23 cellular contexts compared by ENCODE assay signal in the genomic region with DNA sequence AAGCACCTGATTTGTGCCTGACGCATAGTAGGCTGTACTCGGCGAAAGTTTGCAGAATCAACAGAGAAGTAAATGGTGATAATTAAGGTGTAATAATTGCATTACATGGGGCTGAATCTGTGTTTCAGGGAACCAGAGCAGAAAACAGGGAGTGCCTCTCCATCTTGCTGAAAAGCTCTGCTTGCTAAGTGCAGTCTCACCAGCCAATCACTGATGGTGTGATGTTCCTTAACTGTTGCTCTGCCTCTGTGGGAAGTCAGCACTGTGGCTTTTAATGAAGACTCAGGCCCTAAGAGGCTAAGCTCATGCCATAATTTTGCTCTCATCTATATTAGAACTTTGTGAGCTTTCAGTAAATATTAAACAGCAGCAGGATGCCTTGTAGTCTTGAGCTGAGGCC. TPM values are rescaled to one million over a fixed set of nuclear protein-coding genes. Genes with fewer than 3 reads are reported as not detected.
DNase-seq lines count a peak whose midpoint lies in the region; ATAC-seq lines count a peak whose summit lies in the region.
"Had no signal": no experiment of that assay in that cellular context is flagged by ENCODE, and none has a peak within 500 bp of the region (broad histone marks: within the 10 kb centered on the region; RNA-seq: fewer than 3 reads in every experiment).

No MANE protein-coding gene starts in this region.

- H3K36me3 Mint-ChIP-seq in activated CD8-positive, alpha-beta memory T cell treated with anti-CD3 and anti-CD28 coated beads, Interleukin-2, amount 10 ng/mL, durations not matched to agents 7 days and 5 days: no peaks in the 10 kb centered on the region
- H3K36me3 Mint-ChIP-seq: CD8-positive, alpha-beta memory T cell had no signal

- ATAC-seq in activated CD8-positive, alpha-beta memory T cell treated with anti-CD3 and anti-CD28 coated beads, Interleukin-2, amount 10 ng/mL, durations not matched to agents 7 days and 5 days: no peak
- no peak for ATAC-seq in GM21528 (IDR thresholded peaks at IDR 0.05; ENCODE audit: low FRiP score, unreplicated experiment)
- ATAC-seq: HCT116 had no signal

- CTCF ChIA-PET in activated CD8-positive, alpha-beta memory T cell treated with anti-CD3 and anti-CD28 coated beads, Interleukin-2, amount 10 ng/mL, durations not matched to agents 7 days and 5 days (lab: Charles Lee): interaction anchor here (1.0 to 2.3 kb wide), 2 partner anchors 22 to 63 kb away, joined by 3 to 7 read pairs; no protein-coding TSS in a partner anchor

- peak overlapping the region; percentile 58 for H3K27ac ChIP-seq in caudate nucleus (ENCODE audit: low read depth, low read length)
- H3K27ac ChIP-seq: C4-2B, GM23248, KMS-11, SJCRH30 had no signal

- peaks cover 83% of the 10 kb centered on the region for H3K27me3 Mint-ChIP-seq in activated CD8-positive, alpha-beta memory T cell treated with anti-CD3 and anti-CD28 coated beads, Interleukin-2, amount 10 ng/mL, durations not matched to agents 7 days and 5 days

- peaks cover 7% of the 10 kb centered on the region for H3K4me1 Mint-ChIP-seq in activated CD8-positive, alpha-beta memory T cell treated with anti-CD3 and anti-CD28 coated beads, Interleukin-2, amount 10 ng/mL, durations not matched to agents 7 days and 5 days
- H3K4me1 Mint-ChIP-seq: CD8-positive, alpha-beta memory T cell had no signal

- no peak overlapping the region for H3K4me3 Mint-ChIP-seq in activated CD8-positive, alpha-beta memory T cell treated with anti-CD3 and anti-CD28 coated beads, Interleukin-2, amount 10 ng/mL, durations not matched to agents 7 days and 5 days
- H3K4me3 Mint-ChIP-seq: CD8-positive, alpha-beta memory T cell had no signal

- peak; percentile 17 for DNase-seq in activated CD8-positive, alpha-beta memory T cell treated with anti-CD3 and anti-CD28 coated beads for 24 hours
- DNase-seq in activated CD8-positive, alpha-beta memory T cell treated with anti-CD3 and anti-CD28 coated beads, Interleukin-2, amount 10 ng/mL, durations not matched to agents 7 days and 5 days: no peak
- DNase-seq in caudate nucleus (lab: John Stamatoyannopoulos, UW) (peak in 8 of 61 donors; percentile 7 to 62 (median 34)), islet precursor cell (peak; percentile 13), NCI-H146 treated with DMSO at 0.1 percent for 48 hours (lab: John Stamatoyannopoulos, UW; ENCODE audit: unreplicated experiment) (no peak), NCI-H2171 (lab: John Stamatoyannopoulos, UW) (no peak)
- DNase-seq: AML-193; CD8-positive, alpha-beta memory T cell; GF-D8; NCI-H1105; NCI-H146; NCI-H2029 treated with DMSO at 0.1 percent for 48 hours; NCI-H446; NCI-H526; SJCRH30 had no signal

- no peak overlapping the region for H3K27ac Mint-ChIP-seq in activated CD8-positive, alpha-beta memory T cell treated with anti-CD3 and anti-CD28 coated beads, Interleukin-2, amount 10 ng/mL, durations not matched to agents 7 days and 5 days

- no peaks in the 10 kb centered on the region for H3K9me3 Mint-ChIP-seq in activated CD8-positive, alpha-beta memory T cell treated with anti-CD3 and anti-CD28 coated beads, Interleukin-2, amount 10 ng/mL, durations not matched to agents 7 days and 5 days (ENCODE audit: low read depth)
- H3K9me3 Mint-ChIP-seq: CD8-positive, alpha-beta memory T cell had no signal

RNA-seq across cellular contexts. Expression of gene PHF24, which starts 4.4 kb away (rescaled TPM):
- not detected for total RNA-seq in activated CD8-positive, alpha-beta memory T cell treated with anti-CD3 and anti-CD28 coated beads, Interleukin-2, amount 10 ng/mL, durations not matched to agents 7 days and 5 days
- total RNA-seq: A172, GM23248, IMR-90, OCI-LY7, SJCRH30 had no signal

RNA-seq across cellular contexts. Expression of gene DNAJB5, which starts 27.0 kb away (rescaled TPM):
- 1 to 10 TPM; 5.2 to 5.5 TPM for total RNA-seq in activated CD8-positive, alpha-beta memory T cell treated with anti-CD3 and anti-CD28 coated beads, Interleukin-2, amount 10 ng/mL, durations not matched to agents 7 days and 5 days

Comparison
In these comparisons a context has a peak if more than half of its experiments do, and no peak if none do; other contexts are left out.
1. DNase-seq: peak in activated CD8-positive, alpha-beta memory T cell treated with anti-CD3 and anti-CD28 coated beads for 24 hours (single experiment) and islet precursor cell (single experiment); none in activated CD8-positive, alpha-beta memory T cell treated with anti-CD3 and anti-CD28 coated beads, Interleukin-2, amount 10 ng/mL, durations not matched to agents 7 days and 5 days (single experiment), NCI-H146 treated with DMSO at 0.1 percent for 48 hours (single experiment) and NCI-H2171 (single experiment).